ENCODE assay signal across 30 cellular contexts in the genomic region with DNA sequence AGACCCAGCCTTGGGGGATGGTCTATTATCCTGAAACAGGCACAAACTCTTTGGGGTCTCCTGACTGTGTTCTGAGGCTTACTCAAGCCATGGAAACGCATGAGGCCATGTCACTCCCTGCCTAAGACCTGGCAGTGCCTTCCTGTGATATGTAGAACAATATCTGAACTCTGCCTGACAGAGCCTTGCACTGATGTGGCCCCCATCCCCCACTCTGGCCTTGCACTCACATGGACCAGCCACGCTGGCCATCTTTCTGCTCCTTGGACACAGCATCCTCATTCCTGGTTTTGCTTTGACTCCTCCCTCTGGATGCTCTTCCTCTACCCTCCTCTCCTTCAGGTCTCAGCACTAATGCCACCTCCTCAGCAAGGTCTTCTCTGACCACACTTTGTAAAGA.
"Had no signal": no experiment of that assay in that cellular context is flagged by ENCODE, and none has a peak within 500 bp of the region (broad histone marks: within the 10 kb centered on the region; RNA-seq: fewer than 3 reads in every experiment).

No MANE protein-coding gene starts in this region.

- H3K27me3 Mint-ChIP-seq: activated naive CD8-positive, alpha-beta T cell treated with anti-CD3 and anti-CD28 coated beads, Interleukin-2, amount 10 ng/mL, durations not matched to agents 7 days and 5 days; activated T-cell treated with anti-CD3 and anti-CD28 coated beads, Interleukin-2, amount 50 U/mL, for 24 hours; brain; dendritic cell treated with granulocyte-macrophage colony-stimulating factor and Interleukin-4, amounts not matched to agents 40 ng/mL and 50 ng/mL, for 4 days; effector memory CD8-positive, alpha-beta T cell had no signal

- DNase-seq: activated CD4-positive, alpha-beta memory T cell treated with anti-CD3 and anti-CD28 coated beads, Interleukin-2, amount 10 ng/mL, durations not matched to agents 7 days and 5 days; activated CD4-positive, alpha-beta T cell treated with anti-CD3 and anti-CD28 coated beads for 1 hour; activated CD4-positive, alpha-beta T cell treated with anti-CD3 and anti-CD28 coated beads for 4 hours; activated CD4-positive, alpha-beta T cell treated with anti-CD3 and anti-CD28 coated beads, Interleukin-2, amount 10 ng/mL, durations not matched to agents 7 days and 5 days; activated CD4-positive, alpha-beta T cell treated with anti-CD3 and anti-CD28 coated beads, Interleukin-2, amount 50 U/mL, for 4 hours; activated CD8-positive, alpha-beta memory T cell treated with anti-CD3 and anti-CD28 coated beads, Interleukin-2, amount 50 U/mL, for 48 hours; activated gamma-delta T cell; activated naive CD4-positive, alpha-beta T cell; activated naive CD4-positive, alpha-beta T cell treated with anti-CD3 and anti-CD28 coated beads, Interleukin-2, amount 10 ng/mL, durations not matched to agents 7 days and 5 days; activated naive CD8-positive, alpha-beta T cell treated with anti-CD3 and anti-CD28 coated beads, Interleukin-2, amount 10 ng/mL, durations not matched to agents 7 days and 5 days; activated T-cell treated with anti-CD3 and anti-CD28 coated beads for 4 hours; activated T-cell treated with anti-CD3 and anti-CD28 coated beads, Interleukin-2, amount 50 U/mL, for 24 hours; activated T-cell treated with anti-CD3 and anti-CD28 coated beads, Interleukin-2, amount 50 U/mL, for 72 hours; central memory CD4-positive, alpha-beta T cell; cerebellar nuclear complex; effector CD4-positive, alpha-beta T cell; effector memory CD8-positive, alpha-beta T cell; erythroblast; esophagus squamous epithelium; foreskin melanocyte; heart right ventricle; T-helper 2 cell had no signal

- H3K36me3 ChIP-seq: breast epithelium, cardiac muscle cell, esophagus squamous epithelium, heart right ventricle had no signal

- ATAC-seq: activated naive CD4-positive, alpha-beta T cell treated with anti-CD3 and anti-CD28 coated beads, Interleukin-2, amount 50 U/mL, for 72 hours; activated T-cell treated with anti-CD3 and anti-CD28 coated beads, Interleukin-2, amount 50 U/mL, for 72 hours; effector memory CD8-positive, alpha-beta T cell; gastroesophageal sphincter; heart right ventricle had no signal

- H3K4me1 ChIP-seq: ascending aorta, breast epithelium, esophagus squamous epithelium, gastroesophageal sphincter had no signal

- H3K4me3 ChIP-seq: ascending aorta, breast epithelium, cardiac muscle cell, coronary artery, esophagus squamous epithelium, gastroesophageal sphincter, heart right ventricle had no signal

- H3K36me3 Mint-ChIP-seq: activated naive CD4-positive, alpha-beta T cell treated with anti-CD3 and anti-CD28 coated beads, Interleukin-2, amount 10 ng/mL, durations not matched to agents 7 days and 5 days; activated naive CD4-positive, alpha-beta T cell treated with anti-CD3 and anti-CD28 coated beads, Interleukin-2, amount 50 U/mL, for 72 hours; activated naive CD8-positive, alpha-beta T cell treated with anti-CD3 and anti-CD28 coated beads, Interleukin-2, amount 10 ng/mL, durations not matched to agents 7 days and 5 days had no signal

- H3K4me1 Mint-ChIP-seq: activated CD4-positive, alpha-beta memory T cell treated with anti-CD3 and anti-CD28 coated beads, Interleukin-2, amount 10 ng/mL, durations not matched to agents 7 days and 5 days; activated CD4-positive, alpha-beta T cell treated with anti-CD3 and anti-CD28 coated beads, Interleukin-2, amount 10 ng/mL, durations not matched to agents 7 days and 5 days; activated naive CD4-positive, alpha-beta T cell treated with anti-CD3 and anti-CD28 coated beads, Interleukin-2, amount 10 ng/mL, durations not matched to agents 7 days and 5 days; activated naive CD8-positive, alpha-beta T cell treated with anti-CD3 and anti-CD28 coated beads, Interleukin-2, amount 10 ng/mL, durations not matched to agents 7 days and 5 days had no signal

- H3K27ac Mint-ChIP-seq: activated CD4-positive, alpha-beta memory T cell treated with anti-CD3 and anti-CD28 coated beads, Interleukin-2, amount 10 ng/mL, durations not matched to agents 7 days and 5 days; activated CD4-positive, alpha-beta T cell treated with anti-CD3 and anti-CD28 coated beads, Interleukin-2, amount 10 ng/mL, durations not matched to agents 7 days and 5 days; activated naive CD4-positive, alpha-beta T cell treated with anti-CD3 and anti-CD28 coated beads, Interleukin-2, amount 10 ng/mL, durations not matched to agents 7 days and 5 days; activated naive CD4-positive, alpha-beta T cell treated with anti-CD3 and anti-CD28 coated beads, Interleukin-2, amount 50 U/mL, for 72 hours; activated naive CD8-positive, alpha-beta T cell treated with anti-CD3 and anti-CD28 coated beads, Interleukin-2, amount 10 ng/mL, durations not matched to agents 7 days and 5 days; activated T-cell treated with anti-CD3 and anti-CD28 coated beads, Interleukin-2, amount 50 U/mL, for 24 hours; activated T-cell treated with anti-CD3 and anti-CD28 coated beads, Interleukin-2, amount 50 U/mL, for 72 hours; dendritic cell treated with granulocyte-macrophage colony-stimulating factor and Interleukin-4, amounts not matched to agents 40 ng/mL and 50 ng/mL, for 4 days; effector memory CD8-positive, alpha-beta T cell had no signal

- H3K27me3 ChIP-seq: ascending aorta, breast epithelium, esophagus squamous epithelium, gastroesophageal sphincter, heart right ventricle had no signal

- H3K27ac ChIP-seq: ascending aorta, breast epithelium, cardiac muscle cell, coronary artery, esophagus squamous epithelium, gastroesophageal sphincter, heart right ventricle had no signal

- H3K9me3 Mint-ChIP-seq: activated CD4-positive, alpha-beta memory T cell treated with anti-CD3 and anti-CD28 coated beads, Interleukin-2, amount 10 ng/mL, durations not matched to agents 7 days and 5 days; activated CD4-positive, alpha-beta T cell treated with anti-CD3 and anti-CD28 coated beads, Interleukin-2, amount 10 ng/mL, durations not matched to agents 7 days and 5 days; activated naive CD4-positive, alpha-beta T cell treated with anti-CD3 and anti-CD28 coated beads, Interleukin-2, amount 10 ng/mL, durations not matched to agents 7 days and 5 days; activated naive CD4-positive, alpha-beta T cell treated with anti-CD3 and anti-CD28 coated beads, Interleukin-2, amount 50 U/mL, for 72 hours; activated naive CD8-positive, alpha-beta T cell treated with anti-CD3 and anti-CD28 coated beads, Interleukin-2, amount 10 ng/mL, durations not matched to agents 7 days and 5 days; activated T-cell treated with anti-CD3 and anti-CD28 coated beads, Interleukin-2, amount 50 U/mL, for 24 hours; activated T-cell treated with anti-CD3 and anti-CD28 coated beads, Interleukin-2, amount 50 U/mL, for 72 hours; dendritic cell treated with granulocyte-macrophage colony-stimulating factor and Interleukin-4, amounts not matched to agents 40 ng/mL and 50 ng/mL, for 4 days; effector memory CD8-positive, alpha-beta T cell had no signal

- H3K4me3 Mint-ChIP-seq: activated CD4-positive, alpha-beta memory T cell treated with anti-CD3 and anti-CD28 coated beads, Interleukin-2, amount 10 ng/mL, durations not matched to agents 7 days and 5 days; activated CD4-positive, alpha-beta T cell treated with anti-CD3 and anti-CD28 coated beads, Interleukin-2, amount 10 ng/mL, durations not matched to agents 7 days and 5 days; activated naive CD4-positive, alpha-beta T cell treated with anti-CD3 and anti-CD28 coated beads, Interleukin-2, amount 10 ng/mL, durations not matched to agents 7 days and 5 days; activated naive CD8-positive, alpha-beta T cell treated with anti-CD3 and anti-CD28 coated beads, Interleukin-2, amount 10 ng/mL, durations not matched to agents 7 days and 5 days; activated T-cell treated with anti-CD3 and anti-CD28 coated beads, Interleukin-2, amount 50 U/mL, for 24 hours; activated T-cell treated with anti-CD3 and anti-CD28 coated beads, Interleukin-2, amount 50 U/mL, for 72 hours; brain; dendritic cell treated with granulocyte-macrophage colony-stimulating factor and Interleukin-4, amounts not matched to agents 40 ng/mL and 50 ng/mL, for 4 days; effector memory CD8-positive, alpha-beta T cell had no signal

- H3K9me3 ChIP-seq: ascending aorta, breast epithelium, esophagus squamous epithelium, gastroesophageal sphincter, heart right ventricle had no signal
